Comparison of ENCODE assay signal across 8 cellular contexts in genomic region chr9:79644048-79644447, GRCh38.
"Had no signal": no experiment of that assay in that cellular context is flagged by ENCODE, and none has a peak within 500 bp of the region (broad histone marks: within the 10 kb centered on the region; RNA-seq: fewer than 3 reads in every experiment).

No MANE protein-coding gene starts in this region.

- H3K9me3 ChIP-seq: HAP-1 had no signal

- H3K4me1 ChIP-seq: HAP-1 had no signal

- H3K4me3 ChIP-seq: GM23248, HAP-1, K562 had no signal

- DNase-seq: GOT3, H7, IMR-90, KG1 had no signal

- H3K36me3 ChIP-seq: HAP-1 had no signal

- H3K27ac ChIP-seq: GM23248 had no signal

- ATAC-seq: HCT116, K562 had no signal
